ENCODE assay signal across 7 cellular contexts in the genomic region with DNA sequence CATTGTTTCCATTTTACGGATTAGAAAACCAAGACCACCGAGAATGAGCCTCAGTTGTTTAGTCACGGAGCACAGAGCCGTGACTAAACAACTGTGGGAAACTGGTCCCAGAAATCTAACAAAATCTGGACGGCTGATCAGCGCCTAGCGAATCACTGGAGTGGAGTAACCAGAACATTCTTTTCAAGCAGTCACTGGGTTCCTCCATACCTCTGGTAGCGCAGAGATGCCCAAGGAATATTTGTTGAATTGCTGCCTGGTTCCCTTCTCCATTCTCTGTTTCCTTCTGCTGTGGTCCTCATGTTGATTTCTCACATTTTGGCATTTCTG.
DNase-seq lines count a peak whose midpoint lies in the region; ATAC-seq and TF ChIP-seq lines count a peak whose summit lies in the region.

No MANE protein-coding gene starts in this region.

- WGBS in H9 (ENCODE audit: extremely low coverage, insufficient read length, low lambda C conversion rate), result no CpG with 5 or more reads among the region's 8 CpGs
- WGBS in smooth muscle cell (ENCODE audit: low lambda C conversion rate), result 4% methylated on average over 8 of the region's 8 CpGs

- H2BK15ac ChIP-seq in H9 (ENCODE audit: low read depth, low read length), result no peak overlapping the region

- no peak overlapping the region for H2AFZ ChIP-seq in H9 (ENCODE audit: low read length)
- H2AFZ ChIP-seq in smooth muscle cell (ENCODE audit: low read depth), result peak overlapping the region; percentile 92

- H4K20me1 ChIP-seq in H9 (ENCODE audit: control insufficient read depth, insufficient read depth, insufficient read length) (no peaks in the 10 kb centered on the region), smooth muscle cell (ENCODE audit: low read depth) (no peaks in the 10 kb centered on the region)

- H3K9ac ChIP-seq in H9 (ENCODE audit: extremely low read depth, insufficient read length, low read length), result peak overlapping the region; percentile 85
- H3K9ac ChIP-seq in smooth muscle cell (ENCODE audit: low read depth), result peak overlapping the region; percentile 85

- H3K79me2 ChIP-seq in H9 (ENCODE audit: insufficient read depth, low read length), result no peaks in the 10 kb centered on the region
- H3K79me2 ChIP-seq in smooth muscle cell (ENCODE audit: low read depth), result no peaks in the 10 kb centered on the region

- H3K9me3 Mint-ChIP-seq in H9, result peaks cover 0 to 3% of the 10 kb centered on the region in 2 experiments; a peak in 1 of 5 replicates

- H4K5ac ChIP-seq in H9 (ENCODE audit: insufficient read length, low read depth, low read length), result no peak overlapping the region

- DNase-seq in H9 (no peak), glomerular visceral epithelial cell (ENCODE audit: extremely low spot score) (peak; percentile 33), smooth muscle cell (lab: John Stamatoyannopoulos, UW; ENCODE audit: unreplicated experiment) (no peak)
- no peak for DNase-seq in stimulated activated CD4-positive, alpha-beta T cell treated with anti-CD3 and anti-CD28 coated beads, Interleukin-1b, Interleukin-23, amount 100 ng/mL, for 48 hours

- no peaks in the 10 kb centered on the region for H3K79me1 ChIP-seq in H9 (ENCODE audit: insufficient read depth, low read depth, low read length, poor library complexity, severe bottlenecking)

- peak overlapping the region; percentile 91 to 98 for H3K4me3 Mint-ChIP-seq in H9

- H2AK5ac ChIP-seq in H9 (ENCODE audit: insufficient read length, low read length), result no peak overlapping the region

- peak overlapping the region; percentile 38 to 91 (median 90); a peak in 6 of 7 replicates for H3K27ac Mint-ChIP-seq in H9

- no peak overlapping the region for H3K23ac ChIP-seq in H9 (ENCODE audit: insufficient read length, low read depth, low read length)

- no peak overlapping the region for H3K14ac ChIP-seq in H9 (ENCODE audit: insufficient read depth, low read length)

- no peak overlapping the region for H2BK120ac ChIP-seq in H9 (ENCODE audit: low read depth, low read length, poor library complexity, severe bottlenecking)

- H3K4ac ChIP-seq in H9 (ENCODE audit: low read depth, low read length), result no peak overlapping the region

- no peak overlapping the region for H2BK5ac ChIP-seq in H9 (ENCODE audit: insufficient read length, low read length)

- H2BK20ac ChIP-seq in H9 (ENCODE audit: low read depth, low read length, poor library complexity, severe bottlenecking), result no peak overlapping the region

- H3K23me2 ChIP-seq in H9 (ENCODE audit: insufficient read length, low read depth, low read length, poor library complexity, severe bottlenecking), result peaks cover 18% of the 10 kb centered on the region

- H3K36me3 Mint-ChIP-seq in H9 (ENCODE audit: insufficient read depth in 1 of 3, low read depth in 3 of 3), result no peaks in the 10 kb centered on the region

- H3K27me3 Mint-ChIP-seq in H9 (ENCODE audit: low read depth), result peaks cover 27% of the 10 kb centered on the region

- peaks cover 23% of the 10 kb centered on the region for H3F3A ChIP-seq in smooth muscle cell (ENCODE audit: low read depth)

- H3K27me3 ChIP-seq in H9 (ENCODE audit: insufficient read depth, low read length) (no peaks in the 10 kb centered on the region), smooth muscle cell (ENCODE audit: low read depth) (no peaks in the 10 kb centered on the region)

- H3K4me1 ChIP-seq in H9 (ENCODE audit: insufficient read depth, low read length) (0 out of 2 replicates have a peak, but pooled peaks cover 3% of the 10 kb centered on the region), smooth muscle cell (ENCODE audit: low read depth) (peaks cover 39% of the 10 kb centered on the region)

- no peak overlapping the region for H3K56ac ChIP-seq in H9 (ENCODE audit: insufficient read length, low read depth, low read length)

- no peak for TF ChIP-seq CTCF in H9 (conservative IDR thresholded peaks at IDR 0.05)
- no peak for TF ChIP-seq CTCF in WI38 (IDR thresholded peaks at IDR 0.05; ENCODE audit: low read depth, low read length)
- TF ChIP-seq CTCF in smooth muscle cell (IDR thresholded peaks at IDR 0.05; ENCODE audit: borderline replicate concordance, insufficient read depth, poor library complexity, severe bottlenecking), result no peak

- H3K4me3 ChIP-seq in WI38 (ENCODE audit: low read depth, low read length) (peak overlapping the region; percentile 38; the same call in 1 of the 2 replicates), smooth muscle cell (peak overlapping the region; percentile 86)

- H3T11ph ChIP-seq in H9 (ENCODE audit: low read length), result no peak overlapping the region

- peaks cover 28 to 35% of the 10 kb centered on the region in 2 experiments for H3K4me1 Mint-ChIP-seq in H9

- H3K36me3 ChIP-seq in smooth muscle cell (ENCODE audit: low read depth), result no peaks in the 10 kb centered on the region

- H2BK12ac ChIP-seq in H9 (ENCODE audit: insufficient read length, low read depth, low read length), result no peak overlapping the region

- peak overlapping the region; percentile 95 for H3K4me2 ChIP-seq in H9 (ENCODE audit: insufficient read depth, insufficient read length, low read length)
- H3K4me2 ChIP-seq in smooth muscle cell, result peak overlapping the region; percentile 100

- no peak overlapping the region for H4K91ac ChIP-seq in H9 (ENCODE audit: insufficient read length, low read depth, low read length)

- H3K18ac ChIP-seq in H9 (ENCODE audit: insufficient read length, low read depth, low read length), result no peak overlapping the region

- no peaks in the 10 kb centered on the region for H3K9me3 ChIP-seq in H9 (ENCODE audit: control insufficient read depth, low read depth, low read length)
- no peaks in the 10 kb centered on the region for H3K9me3 ChIP-seq in smooth muscle cell (replicated peaks; ENCODE audit: low read depth)

- ATAC-seq in GM19455 (IDR thresholded peaks at IDR 0.05; ENCODE audit: unreplicated experiment) (no peak), GM18511 (IDR thresholded peaks at IDR 0.05; ENCODE audit: unreplicated experiment) (no peak)

- H3K27ac ChIP-seq in H9 (ENCODE audit: insufficient read length, low read depth, low read length), result no peak overlapping the region
- peak overlapping the region; percentile 70 for H3K27ac ChIP-seq in smooth muscle cell (ENCODE audit: low read depth)

- H4K8ac ChIP-seq in H9 (replicated peaks; ENCODE audit: insufficient read length, low read depth, low read length), result no peak overlapping the region
